ENCODE assay signal across 8 cellular contexts in the genomic region with DNA sequence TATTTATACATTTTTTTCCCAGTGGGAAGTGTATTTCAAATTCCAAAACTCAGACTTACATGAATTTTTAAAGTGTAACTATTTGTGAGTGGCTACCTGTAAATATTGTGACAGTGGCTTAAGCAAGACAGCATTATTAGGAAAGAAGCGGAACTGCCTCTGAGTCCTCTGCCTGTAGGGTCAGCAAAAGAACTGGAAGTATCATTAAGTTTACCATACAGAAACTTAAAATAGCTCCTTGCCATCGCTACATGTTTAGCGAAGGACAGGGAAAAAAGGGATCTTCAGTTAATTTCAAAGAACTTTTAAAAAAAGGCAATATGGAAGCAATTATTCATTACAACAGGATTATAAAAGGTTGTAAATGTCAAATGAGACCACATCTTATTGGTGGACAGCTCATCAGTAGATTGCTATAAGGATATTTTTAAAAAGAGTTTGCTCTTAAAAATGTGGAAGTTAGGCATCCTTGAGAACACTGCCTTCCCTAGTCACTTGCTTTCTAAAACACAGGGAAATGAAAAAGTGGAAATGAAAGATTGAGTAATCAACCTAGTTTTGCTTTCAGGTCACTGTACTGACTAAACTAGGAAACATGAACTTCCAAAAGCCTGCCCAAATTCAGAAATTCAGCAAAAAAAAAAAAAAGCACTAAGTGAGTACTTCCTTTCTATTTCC. TPM values are rescaled to one million over a fixed set of nuclear protein-coding genes. Genes with fewer than 3 reads are reported as not detected.
A peak's percentile ranks its signal among the peaks of the same experiment; 100 is the strongest.
DNase-seq lines count a peak whose midpoint lies in the region; ATAC-seq, FAIRE-seq and TF ChIP-seq lines count a peak whose summit lies in the region.
"Had no signal": no experiment of that assay in that cellular context is flagged by ENCODE, and none has a peak within 500 bp of the region (broad histone marks: within the 10 kb centered on the region; RNA-seq: fewer than 3 reads in every experiment).

No MANE protein-coding gene starts in this region.

- no peak overlapping the region for H3K14ac ChIP-seq in H9 (ENCODE audit: insufficient read depth, low read length)

- no peak overlapping the region for H2AFZ ChIP-seq in MM.1S (ENCODE audit: low read length)
- no peak overlapping the region for H2AFZ ChIP-seq in fibroblast of lung (ENCODE audit: low read length)
- H2AFZ ChIP-seq in H9 (ENCODE audit: low read length), result no peak overlapping the region

- no peaks in the 10 kb centered on the region for H3K79me1 ChIP-seq in H9 (ENCODE audit: insufficient read depth, low read depth, low read length, poor library complexity, severe bottlenecking)

- H2BK5ac ChIP-seq in H9 (ENCODE audit: insufficient read length, low read length), result no peak overlapping the region

- H3K4me1 Mint-ChIP-seq in stimulated activated naive B cell treated with anti-CD40 and anti-IgM and Interleukin-4, amounts not matched to agents 10 μg/mL and 1 μg/mL and 100 μg/mL, for 72 hours, result peaks cover 27 to 51% of the 10 kb centered on the region in 2 donors
- peaks cover 26% of the 10 kb centered on the region in 2 experiments for H3K4me1 Mint-ChIP-seq in H9

- H3K4me2 ChIP-seq in MM.1S (ENCODE audit: low read depth, low read length), result peak overlapping the region; percentile 89
- peak overlapping the region; percentile 79 for H3K4me2 ChIP-seq in fibroblast of lung (ENCODE audit: extremely low read depth, insufficient read depth, low read length)
- no peak overlapping the region for H3K4me2 ChIP-seq in H9 (ENCODE audit: insufficient read depth, insufficient read length, low read length)

- H3K9ac ChIP-seq in MM.1S (ENCODE audit: low read length) (no peak overlapping the region), fibroblast of lung (ENCODE audit: insufficient read depth, low read length) (no peak overlapping the region), H9 (ENCODE audit: extremely low read depth, insufficient read length, low read length) (no peak overlapping the region)

- no peak overlapping the region for H2BK20ac ChIP-seq in H9 (ENCODE audit: low read depth, low read length, poor library complexity, severe bottlenecking)

- no peak overlapping the region for H4K8ac ChIP-seq in H9 (replicated peaks; ENCODE audit: insufficient read length, low read depth, low read length)

- H3K9me2 ChIP-seq in MM.1S (replicated peaks; ENCODE audit: insufficient read depth, low read length), result no peaks in the 10 kb centered on the region

- no peak overlapping the region for H2BK15ac ChIP-seq in H9 (ENCODE audit: low read depth, low read length)

- no peak for TF ChIP-seq CTCF in MM.1S (IDR thresholded peaks at IDR 0.05; ENCODE audit: low read length)
- TF ChIP-seq CTCF in fibroblast of lung (conservative IDR thresholded peaks at IDR 0.05 in 1 of 2, IDR thresholded peaks at IDR 0.05 in 1 of 2; ENCODE audit: low read depth in 1 of 2, low read length in 2 of 2), result no peak
- TF ChIP-seq CTCF in H9 (conservative IDR thresholded peaks at IDR 0.05), result no peak

- H3K4me1 ChIP-seq in MM.1S (ENCODE audit: low read length), result peaks cover 40% of the 10 kb centered on the region
- H3K4me1 ChIP-seq in fibroblast of lung (ENCODE audit: control insufficient read depth, extremely low read depth, insufficient read depth, low read length), result peaks cover 3% of the 10 kb centered on the region
- peaks cover 4% of the 10 kb centered on the region; the same call in 1 of the 2 replicates for H3K4me1 ChIP-seq in H9 (ENCODE audit: insufficient read depth, low read length)

- H3T11ph ChIP-seq in H9 (ENCODE audit: low read length), result no peak overlapping the region

- no CpG with 5 or more reads among the region's 3 CpGs for WGBS in H9 (ENCODE audit: extremely low coverage, insufficient read length, low lambda C conversion rate)

- no peak overlapping the region for H2BK12ac ChIP-seq in H9 (ENCODE audit: insufficient read length, low read depth, low read length)

- H4K5ac ChIP-seq in H9 (ENCODE audit: insufficient read length, low read depth, low read length), result no peak overlapping the region

- H3K9me3 Mint-ChIP-seq in stimulated activated naive B cell treated with anti-CD40 and anti-IgM and Interleukin-4, amounts not matched to agents 10 μg/mL and 1 μg/mL and 100 μg/mL, for 72 hours, result no peaks in the 10 kb centered on the region
- H3K9me3 Mint-ChIP-seq in H9, result no peaks in the 10 kb centered on the region

- no peak overlapping the region for H3K4ac ChIP-seq in H9 (ENCODE audit: low read depth, low read length)

- H3K79me2 ChIP-seq in MM.1S (ENCODE audit: low read length) (peaks cover 11% of the 10 kb centered on the region), fibroblast of lung (ENCODE audit: control insufficient read depth, insufficient read depth, low read length) (no peaks in the 10 kb centered on the region), H9 (ENCODE audit: insufficient read depth, low read length) (no peaks in the 10 kb centered on the region)

- no peak overlapping the region for H4K91ac ChIP-seq in H9 (ENCODE audit: insufficient read length, low read depth, low read length)

- no peak overlapping the region for H3K18ac ChIP-seq in H9 (ENCODE audit: insufficient read length, low read depth, low read length)

- no peaks in the 10 kb centered on the region for H3K27me3 Mint-ChIP-seq in stimulated activated naive B cell treated with anti-CD40 and anti-IgM and Interleukin-4, amounts not matched to agents 10 μg/mL and 1 μg/mL and 100 μg/mL, for 72 hours
- H3K27me3 Mint-ChIP-seq in H9 (ENCODE audit: low read depth), result no peaks in the 10 kb centered on the region

- H3K23ac ChIP-seq in H9 (ENCODE audit: insufficient read length, low read depth, low read length), result no peak overlapping the region

- no peaks in the 10 kb centered on the region for H3K9me3 ChIP-seq in MM.1S (replicated peaks; ENCODE audit: insufficient read depth, low read length)
- H3K9me3 ChIP-seq in fibroblast of lung (ENCODE audit: control insufficient read depth, insufficient read depth, low read depth, low read length), result no peaks in the 10 kb centered on the region
- no peaks in the 10 kb centered on the region for H3K9me3 ChIP-seq in H9 (ENCODE audit: control insufficient read depth, low read depth, low read length)

- no peak overlapping the region for H2BK120ac ChIP-seq in H9 (ENCODE audit: low read depth, low read length, poor library complexity, severe bottlenecking)

- H4K20me1 ChIP-seq in MM.1S (ENCODE audit: insufficient read depth, low read length) (no peaks in the 10 kb centered on the region), fibroblast of lung (ENCODE audit: control insufficient read depth, extremely low read depth, insufficient read depth, low read length) (no peaks in the 10 kb centered on the region), H9 (ENCODE audit: control insufficient read depth, insufficient read depth, insufficient read length) (no peaks in the 10 kb centered on the region)

- no peak overlapping the region for H3K56ac ChIP-seq in H9 (ENCODE audit: insufficient read length, low read depth, low read length)

- no peaks in the 10 kb centered on the region for H3K23me2 ChIP-seq in H9 (ENCODE audit: insufficient read length, low read depth, low read length, poor library complexity, severe bottlenecking)

- no peak for DNase-seq in GM19239 (ENCODE audit: insufficient read length, low spot score)
- DNase-seq in MM.1S, result no peak
- DNase-seq in fibroblast of lung (ENCODE audit: low read depth in 2 of 2), result peak; percentile 26 to 64
- DNase-seq in stimulated activated naive B cell treated with anti-CD40 and anti-IgM and Interleukin-4, amounts not matched to agents 10 μg/mL and 1 μg/mL and 100 μg/mL, for 72 hours, result no peak
- DNase-seq in D341Med (ENCODE audit: low spot score), result no peak
- DNase-seq in H9, result no peak
- DNase-seq in NCI-H82 treated with DMSO at 0.1 percent for 48 hours (lab: John Stamatoyannopoulos, UW; ENCODE audit: unreplicated experiment), result no peak
- DNase-seq: NCI-H345 had no signal

- H3K27ac Mint-ChIP-seq in stimulated activated naive B cell treated with anti-CD40 and anti-IgM and Interleukin-4, amounts not matched to agents 10 μg/mL and 1 μg/mL and 100 μg/mL, for 72 hours, result peak overlapping the region; percentile 63
- no peak overlapping the region for H3K27ac Mint-ChIP-seq in H9

- peak; percentile 8 for FAIRE-seq in GM19239 (lab: Jason Lieb, UNC)

- peak overlapping the region; percentile 45; the same call in 1 of the 2 replicates for H3K27ac ChIP-seq in MM.1S (ENCODE audit: low read length)
- peak overlapping the region; percentile 42 for H3K27ac ChIP-seq in fibroblast of lung (ENCODE audit: insufficient read depth, low read length)
- no peak overlapping the region for H3K27ac ChIP-seq in H9 (ENCODE audit: insufficient read length, low read depth, low read length)

- H2AK5ac ChIP-seq in H9 (ENCODE audit: insufficient read length, low read length), result no peak overlapping the region

- peak overlapping the region; percentile 64 to 68 for H3K4me3 Mint-ChIP-seq in stimulated activated naive B cell treated with anti-CD40 and anti-IgM and Interleukin-4, amounts not matched to agents 10 μg/mL and 1 μg/mL and 100 μg/mL, for 72 hours
- no peak overlapping the region for H3K4me3 Mint-ChIP-seq in H9

- H3K36me3 ChIP-seq in MM.1S (replicated peaks; ENCODE audit: insufficient read depth, low read length), result no peaks in the 10 kb centered on the region
- H3K36me3 ChIP-seq in fibroblast of lung (ENCODE audit: control insufficient read depth, insufficient read depth, low read length), result no peaks in the 10 kb centered on the region

- peaks cover 10 to 17% of the 10 kb centered on the region in 2 donors for H3K36me3 Mint-ChIP-seq in stimulated activated naive B cell treated with anti-CD40 and anti-IgM and Interleukin-4, amounts not matched to agents 10 μg/mL and 1 μg/mL and 100 μg/mL, for 72 hours
- 0 out of 7 replicates have a peak, but pooled peaks cover 0 to 6% (median under 1%) of the 10 kb centered on the region in 3 experiments for H3K36me3 Mint-ChIP-seq in H9 (ENCODE audit: insufficient read depth in 1 of 3, low read depth in 3 of 3)

- ATAC-seq in stimulated activated naive B cell treated with anti-CD40 and anti-IgM and Interleukin-4, amounts not matched to agents 10 μg/mL and 1 μg/mL and 100 μg/mL, for 72 hours (replicated peaks), result peak; percentile 52 to 59

- H3K27me3 ChIP-seq in MM.1S (replicated peaks; ENCODE audit: insufficient read depth, low read length), result no peaks in the 10 kb centered on the region
- H3K27me3 ChIP-seq in fibroblast of lung (ENCODE audit: control insufficient read depth, insufficient read depth, low read length), result no peaks in the 10 kb centered on the region
- H3K27me3 ChIP-seq in H9 (ENCODE audit: insufficient read depth, low read length), result no peaks in the 10 kb centered on the region

- H3K4me3 ChIP-seq in MM.1S (ENCODE audit: low read length), result peak overlapping the region; percentile 53
- peak overlapping the region; percentile 18 to 31 (median 24) for H3K4me3 ChIP-seq in fibroblast of lung (replicated peaks in 1 of 4; ENCODE audit: control extremely low read depth in 1 of 4, insufficient read depth in 1 of 4, low read depth in 3 of 4, low read length in 4 of 4)

- peaks cover 42% of the 10 kb centered on the region for H3F3A ChIP-seq in MM.1S (ENCODE audit: insufficient read depth, low read length)

RNA-seq across cellular contexts. Expression of gene NSL1, which starts 39.2 kb away (rescaled TPM):
- 24.4 and 25.4 TPM in 2 replicates for total RNA-seq in fibroblast of lung
- polyA plus RNA-seq in fibroblast of lung, result 21.4 and 27.4 TPM in 2 replicates
- 19.0 and 24.8 TPM in 2 replicates for polyA plus RNA-seq in fibroblast of lung (2012)
- 2.0 and 2.6 TPM in 2 replicates for polyA minus RNA-seq in fibroblast of lung (ENCODE audit: low replicate concordance)
- total RNA-seq in H9 (2021), result 48.3 and 49.3 TPM in 2 replicates

RNA-seq across cellular contexts. Expression of gene TATDN3, which starts 39.3 kb away (rescaled TPM):
- 15.4 and 22.5 TPM in 2 replicates for total RNA-seq in fibroblast of lung
- 13.5 and 17.6 TPM in 2 replicates for polyA plus RNA-seq in fibroblast of lung
- 11.0 and 13.5 TPM in 2 replicates for polyA plus RNA-seq in fibroblast of lung (2012)
- 2.8 and 3.5 TPM in 2 replicates for polyA minus RNA-seq in fibroblast of lung (ENCODE audit: low replicate concordance)
- 13.8 and 14.2 TPM in 2 replicates for total RNA-seq in H9 (2021)

RNA-seq across cellular contexts. Expression of gene BATF3, which starts 52.8 kb away (rescaled TPM):
- total RNA-seq in fibroblast of lung (3.3 and 6.8 TPM in 2 replicates), H9 (2021) (2.1 and 2.2 TPM in 2 replicates)
- 3.6 and 9.1 TPM in 2 replicates for polyA plus RNA-seq in fibroblast of lung
- 8.4 and 19.3 TPM in 2 replicates for polyA plus RNA-seq in fibroblast of lung (2012)
- 1.0 and 4.8 TPM in 2 replicates for polyA minus RNA-seq in fibroblast of lung (ENCODE audit: low replicate concordance)

Comparison
In these comparisons a context has a peak if more than half of its experiments do, and no peak if none do; other contexts are left out.
1. DNase-seq: peak in fibroblast of lung (2 of 2); none in GM19239 (single experiment), MM.1S (single experiment), stimulated activated naive B cell treated with anti-CD40 and anti-IgM and Interleukin-4, amounts not matched to agents 10 μg/mL and 1 μg/mL and 100 μg/mL, for 72 hours (single experiment), D341Med (single experiment), H9 (single experiment) and NCI-H82 treated with DMSO at 0.1 percent for 48 hours (single experiment).
2. H3K4me3 Mint-ChIP-seq: peak in stimulated activated naive B cell treated with anti-CD40 and anti-IgM and Interleukin-4, amounts not matched to agents 10 μg/mL and 1 μg/mL and 100 μg/mL, for 72 hours (2 of 2); none in H9 (0 of 2).